In genomic region chr9:99822596-99823391, GRCh38 we compare ENCODE assay signal across 1 cellular context.
TF ChIP-seq lines count a peak whose summit lies in the region.

No MANE protein-coding gene starts in this region.

TF ChIP-seq in A549, 52 proteins besides CTCF, POLR2A, EP300 and RAD21 (continued from another document):
- TF ChIP-seq HMGXB4 (CRISPR knock-in tag; IDR thresholded peaks at IDR 0.05; ENCODE audit: borderline replicate concordance) = no peak
- TF ChIP-seq MAZ (IDR thresholded peaks at IDR 0.05; ENCODE audit: borderline replicate concordance, low read depth, low read length) = no peak
- no peak for TF ChIP-seq ATOH8 (CRISPR knock-in tag; IDR thresholded peaks at IDR 0.05; ENCODE audit: low read depth)
